In the genomic region with DNA sequence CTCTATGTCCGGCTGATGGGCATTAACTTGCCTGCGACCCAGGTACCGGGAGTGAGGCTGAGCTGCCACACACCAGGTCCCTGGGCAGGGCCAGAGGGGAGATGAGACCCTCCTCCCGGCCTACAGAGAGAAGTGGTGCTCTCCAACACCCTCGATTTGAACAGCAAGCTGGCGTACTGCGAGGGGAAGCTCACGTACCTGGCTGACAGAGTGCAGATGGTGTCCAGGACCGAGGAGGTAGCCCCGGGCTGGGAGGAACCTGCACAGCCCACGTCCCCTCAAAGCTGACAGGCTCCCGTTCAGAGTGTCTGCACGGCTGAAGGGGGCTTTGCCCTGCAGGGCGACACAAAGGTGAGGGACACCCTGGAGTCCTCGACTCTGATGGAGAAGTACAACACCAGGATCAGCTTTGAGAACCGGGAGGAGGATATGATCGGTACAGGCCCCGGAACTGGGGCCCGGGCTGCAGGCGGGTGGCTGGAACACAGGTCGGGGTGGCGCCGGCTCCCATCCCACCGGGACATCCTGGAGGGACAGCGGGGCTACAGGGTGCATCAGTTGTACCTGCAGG, we compare ENCODE assay signal across 8 cellular contexts. TPM values are rescaled to one million over a fixed set of nuclear protein-coding genes. Genes with fewer than 3 reads are reported as not detected.
A peak's percentile ranks its signal among the peaks of the same experiment; 100 is the strongest.
DNase-seq lines count a peak whose midpoint lies in the region; ATAC-seq, FAIRE-seq and TF ChIP-seq lines count a peak whose summit lies in the region.
"Had no signal": no experiment of that assay in that cellular context is flagged by ENCODE, and none has a peak within 500 bp of the region (broad histone marks: within the 10 kb centered on the region; RNA-seq: fewer than 3 reads in every experiment).

No MANE protein-coding gene starts in this region.

- DNase-seq in activated naive CD8-positive, alpha-beta T cell treated with anti-CD3 and anti-CD28 coated beads, Interleukin-2, amount 50 U/mL, for 24 hours = no peak
- DNase-seq in kidney (peak; percentile 76), substantia nigra (lab: John Stamatoyannopoulos, UW) (no peak), GM20000 (ENCODE audit: low spot score) (no peak)

- peaks cover 12% of the 10 kb centered on the region for H3K36me3 Mint-ChIP-seq in activated naive CD8-positive, alpha-beta T cell treated with anti-CD3 and anti-CD28 coated beads, Interleukin-2, amount 50 U/mL, for 24 hours (ENCODE audit: low read depth)

- H3K27ac ChIP-seq in HUES48 (ENCODE audit: low read depth, low read length) (no peak overlapping the region), kidney (ENCODE audit: low read depth in 2 of 2, low read length in 2 of 2) (peak overlapping the region in 1 of 2 donors; percentile 86), substantia nigra (ENCODE audit: low read depth, low read length, poor library complexity, severe bottlenecking) (peak overlapping the region; percentile 89)

- peaks cover 9% of the 10 kb centered on the region; the same call in 1 of the 2 replicates for H3K4me1 ChIP-seq in HUES48 (ENCODE audit: control insufficient read depth, insufficient read depth, low read length)
- peaks cover 6 to 14% of the 10 kb centered on the region in 2 donors for H3K4me1 ChIP-seq in kidney (ENCODE audit: control insufficient read depth in 1 of 2, insufficient read depth in 1 of 2, low read depth in 1 of 2, low read length in 2 of 2)

- no peak overlapping the region for H3K9ac ChIP-seq in HUES48 (ENCODE audit: low read depth, low read length)
- H3K9ac ChIP-seq in kidney (ENCODE audit: low read length in 2 of 2) = peak overlapping the region; percentile 64 to 73

- peak overlapping the region; percentile 89 for H3K27ac Mint-ChIP-seq in activated naive CD8-positive, alpha-beta T cell treated with anti-CD3 and anti-CD28 coated beads, Interleukin-2, amount 50 U/mL, for 24 hours

- FAIRE-seq in kidney (lab: Jason Lieb, UNC) = no peak

- H3K4me3 ChIP-seq in HUES48 (ENCODE audit: low read depth, low read length) = peak overlapping the region; percentile 85
- peak overlapping the region; percentile 64 to 73 for H3K4me3 ChIP-seq in kidney (ENCODE audit: low read length in 2 of 2)

- H3K36me3 ChIP-seq in HUES48 (ENCODE audit: control insufficient read depth, insufficient read depth, low read length) (peaks cover 21% of the 10 kb centered on the region), kidney (ENCODE audit: control insufficient read depth in 1 of 2, insufficient read depth in 2 of 2, low read length in 2 of 2) (peaks cover 0 to 9% of the 10 kb centered on the region in 2 donors)

- peaks cover 6% of the 10 kb centered on the region for H3K27me3 Mint-ChIP-seq in activated naive CD8-positive, alpha-beta T cell treated with anti-CD3 and anti-CD28 coated beads, Interleukin-2, amount 50 U/mL, for 24 hours

- H3K27me3 ChIP-seq in HUES48 (ENCODE audit: control insufficient read depth, insufficient read depth, low read length) = peaks cover 6% of the 10 kb centered on the region; the same call in 1 of the 2 replicates

- peak overlapping the region; percentile 85 for H3K4me3 Mint-ChIP-seq in activated naive CD8-positive, alpha-beta T cell treated with anti-CD3 and anti-CD28 coated beads, Interleukin-2, amount 50 U/mL, for 24 hours

- intact Hi-C loops in kidney (cut with DNase I) = no loop called here

- H3K9me3 ChIP-seq in HUES48 (ENCODE audit: control insufficient read depth, insufficient read depth, low read length) = no peaks in the 10 kb centered on the region
- H3K9me3 ChIP-seq in kidney (ENCODE audit: control insufficient read depth in 1 of 2, low read length in 2 of 2) = no peaks in the 10 kb centered on the region

- H3K4me1 Mint-ChIP-seq in activated naive CD8-positive, alpha-beta T cell treated with anti-CD3 and anti-CD28 coated beads, Interleukin-2, amount 50 U/mL, for 24 hours = peaks cover 29% of the 10 kb centered on the region

- TF ChIP-seq CTCF in kidney (IDR thresholded peaks at IDR 0.05; ENCODE audit: borderline replicate concordance, extremely low read depth, insufficient read depth) (no peak), GM20000 (IDR thresholded peaks at IDR 0.05; ENCODE audit: extremely low read depth, missing control alignments) (no peak)

- no peaks in the 10 kb centered on the region for H3K9me3 Mint-ChIP-seq in activated naive CD8-positive, alpha-beta T cell treated with anti-CD3 and anti-CD28 coated beads, Interleukin-2, amount 50 U/mL, for 24 hours

- ATAC-seq in activated naive CD8-positive, alpha-beta T cell treated with anti-CD3 and anti-CD28 coated beads, Interleukin-2, amount 50 U/mL, for 24 hours = no peak
- ATAC-seq in HG03280 (IDR thresholded peaks at IDR 0.05; ENCODE audit: unreplicated experiment) (no peak), HG03571 (IDR thresholded peaks at IDR 0.05; ENCODE audit: unreplicated experiment) (no peak)

RNA-seq across cellular contexts. Expression of gene RABL6, which starts 1.0 kb away (rescaled TPM):
- total RNA-seq in kidney = 70.3 TPM
- polyA plus RNA-seq in kidney (ENCODE audit: insufficient read depth, low read depth, low replicate concordance) = 60.4 TPM

RNA-seq across cellular contexts. Expression of gene CCDC183, which starts 10.6 kb away (rescaled TPM):
- total RNA-seq in kidney = 0.88 TPM
- 3.1 TPM for polyA plus RNA-seq in kidney (ENCODE audit: insufficient read depth, low read depth, low replicate concordance)

RNA-seq across cellular contexts. Expression of gene TMEM141, which starts 15.6 kb away (rescaled TPM):
- total RNA-seq in kidney = 96.5 TPM
- polyA plus RNA-seq in kidney (ENCODE audit: insufficient read depth, low read depth, low replicate concordance) = 403 TPM

RNA-seq across cellular contexts. Expression of gene AJM1, which starts 35.6 kb away (rescaled TPM):
- total RNA-seq in kidney = 5.3 TPM
- polyA plus RNA-seq in kidney (ENCODE audit: insufficient read depth, low read depth, low replicate concordance) = 2.5 TPM

RNA-seq across cellular contexts. Expression of gene LCN15, which starts 42.4 kb away (rescaled TPM):
- not detected for total RNA-seq in kidney
- not detected for polyA plus RNA-seq in kidney (ENCODE audit: insufficient read depth, low read depth, low replicate concordance)
- total RNA-seq: LHCN-M2 had no signal
